Comparison of ENCODE assay signal across 28 cellular contexts in genomic region chr16:76926042-76926441, GRCh38.
"Had no signal": no experiment of that assay in that cellular context is flagged by ENCODE, and none has a peak within 500 bp of the region (broad histone marks: within the 10 kb centered on the region; RNA-seq: fewer than 3 reads in every experiment).

No MANE protein-coding gene starts in this region.

- DNase-seq: activated CD4-positive, alpha-beta memory T cell treated with anti-CD3 and anti-CD28 coated beads, Interleukin-2, amount 10 ng/mL, durations not matched to agents 7 days and 5 days; activated CD4-positive, alpha-beta T cell treated with anti-CD3 and anti-CD28 coated beads for 1 hour; activated CD4-positive, alpha-beta T cell treated with anti-CD3 and anti-CD28 coated beads for 4 hours; activated CD4-positive, alpha-beta T cell treated with anti-CD3 and anti-CD28 coated beads, Interleukin-2, amount 10 ng/mL, durations not matched to agents 7 days and 5 days; activated CD4-positive, alpha-beta T cell treated with anti-CD3 and anti-CD28 coated beads, Interleukin-2, amount 50 U/mL, for 4 hours; activated CD8-positive, alpha-beta memory T cell treated with anti-CD3 and anti-CD28 coated beads, Interleukin-2, amount 50 U/mL, for 48 hours; activated gamma-delta T cell; activated naive CD4-positive, alpha-beta T cell; activated naive CD4-positive, alpha-beta T cell treated with anti-CD3 and anti-CD28 coated beads, Interleukin-2, amount 10 ng/mL, durations not matched to agents 7 days and 5 days; activated naive CD8-positive, alpha-beta T cell treated with anti-CD3 and anti-CD28 coated beads, Interleukin-2, amount 10 ng/mL, durations not matched to agents 7 days and 5 days; activated T-cell treated with anti-CD3 and anti-CD28 coated beads for 4 hours; activated T-cell treated with anti-CD3 and anti-CD28 coated beads, Interleukin-2, amount 50 U/mL, for 24 hours; activated T-cell treated with anti-CD3 and anti-CD28 coated beads, Interleukin-2, amount 50 U/mL, for 72 hours; brain microvascular endothelial cell; dorsolateral prefrontal cortex; effector memory CD4-positive, alpha-beta T cell; endodermal cell; foreskin fibroblast; T-helper 2 cell had no signal

- ATAC-seq: activated naive CD4-positive, alpha-beta T cell treated with anti-CD3 and anti-CD28 coated beads, Interleukin-2, amount 50 U/mL, for 72 hours; activated T-cell treated with anti-CD3 and anti-CD28 coated beads, Interleukin-2, amount 50 U/mL, for 72 hours; esophagus mucosa; WTC11 had no signal

- FAIRE-seq: astrocyte, bronchial epithelial cell, frontal cortex had no signal

- H3K27me3 ChIP-seq: brain microvascular endothelial cell, dorsolateral prefrontal cortex, heart left ventricle had no signal

- H3K36me3 ChIP-seq: brain microvascular endothelial cell, heart left ventricle had no signal

- H3K27ac ChIP-seq: brain microvascular endothelial cell, coronary artery, dorsolateral prefrontal cortex, heart left ventricle, VCaP had no signal

- H3K4me3 ChIP-seq: coronary artery, dorsolateral prefrontal cortex, heart left ventricle had no signal
